Comparison of ENCODE assay signal across 8 cellular contexts in the genomic region with DNA sequence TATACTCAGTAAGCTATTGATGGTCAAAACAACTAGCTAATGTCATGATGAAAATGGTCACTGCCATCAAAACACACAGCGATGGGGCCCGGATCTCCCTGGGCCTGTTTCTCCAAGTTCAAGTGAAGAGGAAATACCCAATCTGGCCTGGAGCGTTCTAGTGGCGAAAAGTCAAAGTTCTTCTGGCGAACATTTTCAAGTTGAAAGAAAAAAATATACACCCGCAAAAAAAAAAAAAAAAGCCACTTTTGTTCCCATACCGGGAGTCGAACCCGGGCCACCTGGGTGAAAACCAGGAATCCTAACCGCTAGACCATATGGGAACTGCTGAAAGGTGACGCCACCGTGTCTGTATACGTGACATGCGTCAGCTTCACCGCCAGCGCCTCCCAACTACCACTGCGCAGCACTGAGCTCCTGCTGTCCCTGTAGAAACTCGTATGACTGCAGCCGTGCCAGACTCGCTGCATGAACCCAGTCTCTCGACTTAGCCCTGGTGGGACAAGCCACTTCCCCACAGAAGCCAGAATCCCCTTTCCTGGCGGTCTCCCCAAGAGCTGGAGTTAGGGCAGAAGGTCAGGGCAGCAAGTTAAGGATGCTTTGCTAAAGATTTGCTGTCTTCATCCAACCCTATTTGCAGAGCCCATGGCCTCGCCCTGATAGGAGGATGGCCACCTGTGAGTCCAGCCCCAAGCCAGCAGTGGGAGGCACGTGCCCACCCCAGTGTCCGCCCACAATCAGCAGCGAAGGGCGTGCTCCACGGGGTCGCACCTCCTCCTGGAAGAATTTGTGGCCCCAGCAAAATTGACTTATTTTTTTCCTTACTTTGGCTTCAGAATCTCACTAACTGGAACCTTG. TPM values are rescaled to one million over a fixed set of nuclear protein-coding genes. Genes with fewer than 3 reads are reported as not detected.
DNase-seq lines count a peak whose midpoint lies in the region; ATAC-seq, FAIRE-seq and TF ChIP-seq lines count a peak whose summit lies in the region.

No MANE protein-coding gene starts in this region.

- H3K4me1 ChIP-seq in GM12878 (ENCODE audit: control insufficient read depth, insufficient read depth, low read length) (0 out of 2 replicates have a peak, but pooled peaks cover 6% of the 10 kb centered on the region), rectal smooth muscle tissue (ENCODE audit: control insufficient read depth, insufficient read depth, low read length) (no peaks in the 10 kb centered on the region), MM.1S (ENCODE audit: low read length) (0 out of 2 replicates have a peak, but pooled peaks cover 8% of the 10 kb centered on the region)

- H3K27ac ChIP-seq in SK-N-MC (no peak overlapping the region), GM12878 (ENCODE audit: control insufficient read depth, insufficient read depth) (no peak overlapping the region), rectal smooth muscle tissue (ENCODE audit: low read depth, low read length) (no peak overlapping the region), MM.1S (ENCODE audit: low read length) (no peak overlapping the region)

- H4K20me1 ChIP-seq in GM12878 (ENCODE audit: control insufficient read depth, insufficient read depth): no peaks in the 10 kb centered on the region
- H4K20me1 ChIP-seq in MM.1S (ENCODE audit: insufficient read depth, low read length): no peaks in the 10 kb centered on the region

- H3K9me2 ChIP-seq in MM.1S (replicated peaks; ENCODE audit: insufficient read depth, low read length): no peaks in the 10 kb centered on the region

- intact Hi-C loops in GM12878 (cut with micrococcal nuclease; ENCODE audit: unreplicated experiment): loop anchor here (1.0 to 10.0 kb wide), 4 partner anchors 312 to 1808 kb away; no protein-coding TSS in a partner anchor

- H3K36me3 ChIP-seq in SK-N-MC (ENCODE audit: insufficient read depth, low read length) (no peaks in the 10 kb centered on the region), GM12878 (ENCODE audit: control insufficient read depth in 2 of 2, insufficient read depth in 2 of 2, low read length in 1 of 2) (peaks cover 0 to 1% of the 10 kb centered on the region in 2 experiments; a peak in 2 of 4 replicates), rectal smooth muscle tissue (ENCODE audit: control insufficient read depth, insufficient read depth, low read length) (peaks cover 6% of the 10 kb centered on the region), MM.1S (replicated peaks; ENCODE audit: insufficient read depth, low read length) (no peaks in the 10 kb centered on the region)

- H2AFZ ChIP-seq in GM12878 (ENCODE audit: control insufficient read depth, low read depth, low read length) (no peak overlapping the region; the same call in 1 of the 2 replicates), MM.1S (ENCODE audit: low read length) (no peak overlapping the region)

- H3K4me2 ChIP-seq in GM12878 (ENCODE audit: control insufficient read depth, insufficient read depth) (peak overlapping the region; percentile 56), MM.1S (ENCODE audit: low read depth, low read length) (no peak overlapping the region)

- peaks cover under 1% of the 10 kb centered on the region; the same call in 1 of the 2 replicates for H3F3A ChIP-seq in MM.1S (ENCODE audit: insufficient read depth, low read length)

- CTCF ChIA-PET in GM12878 (lab: Yijun Ruan, JAX): interaction anchor here (0.6 to 9.8 kb wide), 5 partner anchors 36 to 1336 kb away, joined by 3 to 74 read pairs (median 4); partner anchors contain the start of genes MZT2B and SMPD4

- in situ Hi-C loops in GM12878 (cut with MboI): loop anchor here (5.0 to 25.0 kb wide), 4 partner anchors 155 to 1475 kb away; partner anchors contain the start of genes MZT2B and SMPD4

- TF ChIP-seq CTCF in GM12878 (IDR thresholded peaks at IDR 0.05 in 2 of 3, conservative IDR thresholded peaks at IDR 0.05 in 1 of 3; ENCODE audit: control insufficient read depth in 2 of 3, extremely low read depth in 1 of 3, insufficient read depth in 1 of 3, low read depth in 3 of 3, low read length in 3 of 3) (no peak), MM.1S (IDR thresholded peaks at IDR 0.05; ENCODE audit: low read length) (no peak)

- H3K9me3 ChIP-seq in SK-N-MC (ENCODE audit: low read depth, low read length) (no peaks in the 10 kb centered on the region), GM12878 (replicated peaks; ENCODE audit: control insufficient read depth, insufficient read depth, low read length) (no peaks in the 10 kb centered on the region; the same call in 2 of the 3 replicates), MM.1S (replicated peaks; ENCODE audit: insufficient read depth, low read length) (no peaks in the 10 kb centered on the region)

- FAIRE-seq in GM12878 (lab: Jason Lieb, UNC): peak; percentile 27

- SMC1A ChIA-PET in GM12878 (lab: Charles Lee; ENCODE audit: uncharacterized antibody, unreplicated experiment): interaction anchor here (0.7 to 1.4 kb wide), 4 partner anchors 14 to 40 kb away, joined by 3 to 8 read pairs (median 4); no protein-coding TSS in a partner anchor

- no peak for TF ChIP-seq RAD21 in GM12878 (IDR thresholded peaks at IDR 0.05; ENCODE audit: insufficient read depth, low read depth, low read length)

- H3K79me2 ChIP-seq in GM12878 (ENCODE audit: control insufficient read depth, insufficient read depth, low read length): no peaks in the 10 kb centered on the region
- no peaks in the 10 kb centered on the region for H3K79me2 ChIP-seq in MM.1S (ENCODE audit: low read length)

- WGBS in GM12878 (ENCODE audit: insufficient coverage, insufficient replicate concordance, low lambda C conversion rate, missing lambda C conversion rate): 46% methylated on average over 29 of the region's 29 CpGs

- ATAC-seq in GM12878: peak; percentile 66

- POLR2A ChIA-PET in GM12878 (lab: Charles Lee): interaction anchor here (0.5 to 0.6 kb wide), 2 partner anchors 14 to 40 kb away, joined by 4 to 7 read pairs; no protein-coding TSS in a partner anchor

- BruUV-seq in GM12878 (replicated peaks; lab: Mats Ljungman, UMichigan): no TSS peak

- TF ChIP-seq POLR2A in GM12878 (IDR thresholded peaks at IDR 0.05; ENCODE audit: low read depth, low read length): peak; percentile 84

- RAD21 ChIA-PET in GM12878 (lab: Charles Lee; ENCODE audit: unreplicated experiment): interaction anchor here (1.9 kb wide), 1 partner anchor 36 kb away, joined by 7 read pairs; no protein-coding TSS in a partner anchor

- H3K27me3 ChIP-seq in GM12878 (replicated peaks in 1 of 2; ENCODE audit: control insufficient read depth in 2 of 2, insufficient read depth in 2 of 2, low read length in 1 of 2): no peaks in the 10 kb centered on the region
- H3K27me3 ChIP-seq in rectal smooth muscle tissue (ENCODE audit: control insufficient read depth, insufficient read depth, low read length): no peaks in the 10 kb centered on the region
- no peaks in the 10 kb centered on the region for H3K27me3 ChIP-seq in MM.1S (replicated peaks; ENCODE audit: insufficient read depth, low read length)

- peak overlapping the region; percentile 66 for H3K4me3 ChIP-seq in SK-N-MC
- no peak overlapping the region for H3K4me3 ChIP-seq in GM12878
- peak overlapping the region; percentile 25 for H3K4me3 ChIP-seq in rectal smooth muscle tissue (ENCODE audit: low read length)
- no peak overlapping the region for H3K4me3 ChIP-seq in MM.1S (ENCODE audit: low read length)

- TF ChIP-seq EP300 in GM12878 (IDR thresholded peaks at IDR 0.05; ENCODE audit: borderline replicate concordance in 1 of 2, control insufficient read depth in 1 of 2, low read depth in 2 of 2, low read length in 2 of 2): peak in 1 of 2 experiments; percentile 63; a peak in 1 of 4 replicates

- DNase-seq in COR-L47 (lab: John Stamatoyannopoulos, UW): peak; percentile 70
- peak; percentile 78 for DNase-seq in HuH-7 (ENCODE audit: low spot score)
- DNase-seq in SK-N-MC (ENCODE audit: low read depth, low spot score): no peak
- DNase-seq in GM12878 (ENCODE audit: low read depth, low spot score): peak; percentile 79
- peak; percentile 86 for DNase-seq in hepatic stellate cell (ENCODE audit: low spot score)
- DNase-seq in MM.1S: no peak
- no peak for DNase-seq in NCI-H226

- H3K9ac ChIP-seq in SK-N-MC (ENCODE audit: insufficient read length) (no peak overlapping the region), GM12878 (ENCODE audit: control insufficient read depth, insufficient read depth, low read length) (no peak overlapping the region), rectal smooth muscle tissue (ENCODE audit: low read length) (no peak overlapping the region), MM.1S (ENCODE audit: low read length) (no peak overlapping the region)

RNA-seq across cellular contexts. Expression of gene IMP4, which starts 5.6 kb away (rescaled TPM):
- 66.8 and 77.9 TPM in 2 replicates for total RNA-seq in GM12878 (2013; cell fraction: nucleolus; rRNA removed)
- total RNA-seq in GM12878 (2014; rRNA removed): 181 and 209 TPM in 2 replicates
- 74.9 and 85.3 TPM in 2 replicates for total RNA-seq in GM12878 (2014; rRNA removed; fragmentation: Illumina TruSeq; extraction: Trizol)
- total RNA-seq in GM12878 (2021): 166 and 171 TPM in 2 replicates
- polyA plus RNA-seq in GM12878 (2011; ENCODE audit: low read depth): 61.6 TPM
- 78.0 and 162 TPM in 2 replicates for polyA plus RNA-seq in GM12878 (2011; rRNA removed)
- 306 and 444 TPM in 2 replicates for polyA plus RNA-seq in GM12878 (2011; cell fraction: cytosol; rRNA removed)
- polyA plus RNA-seq in GM12878 (2011; cell fraction: nucleus; rRNA removed): 402 and 407 TPM in 2 replicates
- polyA plus RNA-seq in GM12878 (2012): 134 and 142 TPM in 2 replicates
- polyA plus RNA-seq in GM12878 (2014; fragmentation: Illumina TruSeq; extraction: Trizol): 43.2 and 70.5 TPM in 2 replicates
- polyA plus RNA-seq in GM12878 (2014; fragmentation: Nextera tagmentation; extraction: Ambion mirVana): 100 to 1,000 TPM in 1 of 2 experiments, 10 to 100 TPM in 1; 41.4 to 100 TPM
- polyA plus RNA-seq in GM12878 (2014; rRNA removed): 242 and 273 TPM in 2 replicates
- 100 to 1,000 TPM; 183 to 206 TPM for polyA plus RNA-seq in GM12878 (2016; fragmentation: Nextera tagmentation; extraction: Ambion mirVana)
- polyA minus RNA-seq in GM12878 (2011; rRNA and poly(A)+ RNA removed): 132 and 174 TPM in 2 replicates
- 64.4 and 65.1 TPM in 2 replicates for polyA minus RNA-seq in GM12878 (2011; cell fraction: cytosol; rRNA and poly(A)+ RNA removed)
- polyA minus RNA-seq in GM12878 (2011; cell fraction: nucleus; rRNA and poly(A)+ RNA removed): 89.7 and 141 TPM in 2 replicates

RNA-seq across cellular contexts. Expression of gene PTPN18, which starts 18.8 kb away (rescaled TPM):
- 33.3 and 40.8 TPM in 2 replicates for total RNA-seq in GM12878 (2013; cell fraction: nucleolus; rRNA removed)
- total RNA-seq in GM12878 (2014; rRNA removed) (31.4 and 36.9 TPM in 2 replicates), GM12878 (2014; rRNA removed; fragmentation: Illumina TruSeq; extraction: Trizol) (38.5 and 39.8 TPM in 2 replicates), GM12878 (2021) (41.9 and 43.1 TPM in 2 replicates)
- 26.0 TPM for polyA plus RNA-seq in GM12878 (2011; ENCODE audit: low read depth)
- polyA plus RNA-seq in GM12878 (2011; rRNA removed) (29.3 and 47.0 TPM in 2 replicates), GM12878 (2014; fragmentation: Illumina TruSeq; extraction: Trizol) (89.9 and 99.8 TPM in 2 replicates), GM12878 (2014; fragmentation: Nextera tagmentation; extraction: Ambion mirVana) (10 to 100 TPM; 14.8 to 17.5 TPM), GM12878 (2014; rRNA removed) (58.4 and 58.8 TPM in 2 replicates), GM12878 (2016; fragmentation: Nextera tagmentation; extraction: Ambion mirVana) (10 to 100 TPM; 43.7 to 45.6 TPM)
- 50.1 and 55.8 TPM in 2 replicates for polyA plus RNA-seq in GM12878 (2011; cell fraction: cytosol; rRNA removed)
- polyA plus RNA-seq in GM12878 (2011; cell fraction: nucleus; rRNA removed): 44.1 and 45.8 TPM in 2 replicates
- polyA plus RNA-seq in GM12878 (2012): 37.9 and 44.0 TPM in 2 replicates
- polyA minus RNA-seq in GM12878 (2011; rRNA and poly(A)+ RNA removed): 22.4 and 27.1 TPM in 2 replicates
- polyA minus RNA-seq in GM12878 (2011; cell fraction: cytosol; rRNA and poly(A)+ RNA removed): 13.2 and 13.4 TPM in 2 replicates
- polyA minus RNA-seq in GM12878 (2011; cell fraction: nucleus; rRNA and poly(A)+ RNA removed): 17.3 and 30.1 TPM in 2 replicates

Comparison
In these comparisons a context has a peak if more than half of its experiments do, and no peak if none do; other contexts are left out.
1. DNase-seq: peak in COR-L47 (single experiment), HuH-7 (single experiment), GM12878 (single experiment) and hepatic stellate cell (single experiment); none in SK-N-MC (single experiment), MM.1S (single experiment) and NCI-H226 (single experiment).
2. H3K4me3 ChIP-seq: peak in SK-N-MC (single experiment) and rectal smooth muscle tissue (single experiment); none in GM12878 (single experiment) and MM.1S (single experiment).